Comparison of ENCODE assay signal across 29 cellular contexts in the genomic region with DNA sequence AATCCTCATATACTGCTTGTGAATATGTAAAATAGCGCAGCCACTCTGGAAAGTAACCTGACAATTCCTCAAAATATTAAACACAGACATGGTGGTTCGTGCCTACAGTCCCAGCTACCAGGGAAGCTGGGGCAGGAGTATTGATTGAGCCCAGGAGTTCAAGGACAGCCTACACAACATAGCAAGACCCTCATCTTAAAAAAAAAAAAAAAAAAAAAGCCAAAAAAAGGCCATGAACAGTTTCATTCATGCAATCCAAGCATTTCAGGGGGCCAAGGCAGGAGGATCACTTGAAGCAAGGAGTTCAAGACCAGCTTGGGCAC. TPM values are rescaled to one million over a fixed set of nuclear protein-coding genes. Genes with fewer than 3 reads are reported as not detected.
DNase-seq lines count a peak whose midpoint lies in the region; ATAC-seq and TF ChIP-seq lines count a peak whose summit lies in the region.
"Had no signal": no experiment of that assay in that cellular context is flagged by ENCODE, and none has a peak within 500 bp of the region (broad histone marks: within the 10 kb centered on the region; RNA-seq: fewer than 3 reads in every experiment).

No MANE protein-coding gene starts in this region.

- H3K27me3 Mint-ChIP-seq in activated T-cell treated with anti-CD3 and anti-CD28 coated beads, Interleukin-2, amount 50 U/mL, for 4 hours (ENCODE audit: low read depth) = no peaks in the 10 kb centered on the region
- no peaks in the 10 kb centered on the region for H3K27me3 Mint-ChIP-seq in CD4-positive, alpha-beta T cell
- H3K27me3 Mint-ChIP-seq in activated B cell treated with CpG ODN at 0.5 μM for 24 hours = no peaks in the 10 kb centered on the region
- H3K27me3 Mint-ChIP-seq in naive thymus-derived CD8-positive, alpha-beta T cell = no peaks in the 10 kb centered on the region
- H3K27me3 Mint-ChIP-seq: dendritic cell treated with granulocyte-macrophage colony-stimulating factor and Interleukin-4, amounts not matched to agents 40 ng/mL and 50 ng/mL, for 4 days; T-helper 17 cell had no signal

- H3K4me1 Mint-ChIP-seq in activated T-cell treated with anti-CD3 and anti-CD28 coated beads, Interleukin-2, amount 50 U/mL, for 4 hours (ENCODE audit: low read depth) = peaks cover 58% of the 10 kb centered on the region
- peaks cover 60% of the 10 kb centered on the region for H3K4me1 Mint-ChIP-seq in CD4-positive, alpha-beta T cell (ENCODE audit: low read depth)
- peaks cover 57% of the 10 kb centered on the region for H3K4me1 Mint-ChIP-seq in activated B cell treated with CpG ODN at 0.5 μM for 24 hours
- peaks cover 29 to 62% (median 50%) of the 10 kb centered on the region in 4 donors for H3K4me1 Mint-ChIP-seq in naive thymus-derived CD8-positive, alpha-beta T cell

- H3K9ac ChIP-seq in mammary epithelial cell (ENCODE audit: insufficient read depth, low read length) = no peak overlapping the region

- no TSS peak for BruUV-seq in mammary epithelial cell (replicated peaks; lab: Mats Ljungman, UMichigan)

- no peak overlapping the region for H3K4me2 ChIP-seq in mammary epithelial cell (ENCODE audit: insufficient read depth, low read depth, low read length)
- H3K4me2 ChIP-seq: GM23338 had no signal

- H3K79me2 ChIP-seq in mammary epithelial cell (ENCODE audit: insufficient read depth, low read length) = peaks cover 93% of the 10 kb centered on the region

- H3K36me3 ChIP-seq in ascending aorta (no peaks in the 10 kb centered on the region), mammary epithelial cell (ENCODE audit: insufficient read depth, low read length) (no peaks in the 10 kb centered on the region)
- H3K36me3 ChIP-seq: neutrophil, tibial artery had no signal

- dilution Hi-C loops in mammary epithelial cell (cut with HindIII; ENCODE audit: low sequenced_read_pairs) = no loop called here

- H3K4me1 ChIP-seq in ascending aorta (peaks cover 9 to 13% of the 10 kb centered on the region in 2 donors), mammary epithelial cell (ENCODE audit: insufficient read depth, low read length) (no peaks in the 10 kb centered on the region)

- H3K9me3 Mint-ChIP-seq in activated T-cell treated with anti-CD3 and anti-CD28 coated beads, Interleukin-2, amount 50 U/mL, for 4 hours = no peaks in the 10 kb centered on the region
- no peaks in the 10 kb centered on the region for H3K9me3 Mint-ChIP-seq in CD4-positive, alpha-beta T cell
- peaks cover 2% of the 10 kb centered on the region for H3K9me3 Mint-ChIP-seq in activated B cell treated with CpG ODN at 0.5 μM for 24 hours
- no peaks in the 10 kb centered on the region for H3K9me3 Mint-ChIP-seq in naive thymus-derived CD8-positive, alpha-beta T cell
- H3K9me3 Mint-ChIP-seq: dendritic cell treated with granulocyte-macrophage colony-stimulating factor and Interleukin-4, amounts not matched to agents 40 ng/mL and 50 ng/mL, for 4 days had no signal

- intact Hi-C loops in CD4-positive, alpha-beta T cell (cut with DNase I, micrococcal nuclease) = no loop called here
- intact Hi-C loops in activated B cell treated with CpG ODN at 0.5 μM for 24 hours (cut with micrococcal nuclease) = no loop called here
- intact Hi-C loops in ascending aorta (cut with DNase I) = no loop called here
- intact Hi-C loops in mammary epithelial cell (cut with micrococcal nuclease) = no loop called here

- WGBS in mammary epithelial cell (ENCODE audit: low coverage, missing lambda C conversion rate) = 100% methylated on average over 2 of the region's 2 CpGs

- in situ Hi-C loops in mammary epithelial cell (cut with MboI; ENCODE audit: low sequenced_read_pairs in 2 of 2) = no loop called here

- H3K4me3 ChIP-seq in ascending aorta = no peak overlapping the region
- H3K4me3 ChIP-seq in mammary epithelial cell (replicated peaks in 1 of 3; ENCODE audit: insufficient read depth in 1 of 3, low read depth in 2 of 3, low read length in 3 of 3) = no peak overlapping the region
- H3K4me3 ChIP-seq: GM23338, tibial artery had no signal

- peaks cover 6% of the 10 kb centered on the region for H3K36me3 Mint-ChIP-seq in activated T-cell treated with anti-CD3 and anti-CD28 coated beads, Interleukin-2, amount 50 U/mL, for 4 hours (ENCODE audit: insufficient read depth)
- H3K36me3 Mint-ChIP-seq in CD4-positive, alpha-beta T cell (ENCODE audit: low read depth) = peaks cover 46% of the 10 kb centered on the region
- H3K36me3 Mint-ChIP-seq in activated B cell treated with CpG ODN at 0.5 μM for 24 hours (ENCODE audit: low read depth) = peaks cover 23% of the 10 kb centered on the region
- peaks cover 0 to 8% (median 5%) of the 10 kb centered on the region in 3 donors for H3K36me3 Mint-ChIP-seq in naive thymus-derived CD8-positive, alpha-beta T cell

- no peak for ATAC-seq in activated T-cell treated with anti-CD3 and anti-CD28 coated beads, Interleukin-2, amount 50 U/mL, for 4 hours
- ATAC-seq in CD4-positive, alpha-beta T cell (ENCODE audit: poor library complexity) = no peak
- no peak for ATAC-seq in activated B cell treated with CpG ODN at 0.5 μM for 24 hours (ENCODE audit: low read depth)
- no peak for ATAC-seq in naive thymus-derived CD8-positive, alpha-beta T cell
- no peak for ATAC-seq in GM19452 (IDR thresholded peaks at IDR 0.05; ENCODE audit: unreplicated experiment)
- ATAC-seq: activated CD4-positive, CD25-positive, alpha-beta regulatory T cell treated with anti-CD3 and anti-CD28 coated beads, Interleukin-2, amount 50 U/mL, for 24 hours; GM23338; left cardiac atrium; Panc1; sciatic nerve; T-helper 17 cell had no signal

- no peaks in the 10 kb centered on the region for H3K27me3 ChIP-seq in CD4-positive, alpha-beta T cell (ENCODE audit: control insufficient read depth, insufficient read depth, low read length)
- H3K27me3 ChIP-seq in ascending aorta (no peaks in the 10 kb centered on the region), mammary epithelial cell (ENCODE audit: insufficient read depth, low read length) (no peaks in the 10 kb centered on the region)
- H3K27me3 ChIP-seq: neutrophil, tibial artery had no signal

- POLR2A ChIA-PET in CD4-positive, alpha-beta T cell (lab: Charles Lee) = no interaction called here
- POLR2A ChIA-PET in activated B cell treated with CpG ODN at 0.5 μM for 24 hours (lab: Charles Lee) = interaction anchor here (0.6 kb wide), 2 partner anchors 13 to 44 kb away, joined by 5 to 8 read pairs; no protein-coding TSS in a partner anchor
- POLR2A ChIA-PET in naive thymus-derived CD8-positive, alpha-beta T cell (lab: Charles Lee) = no interaction called here

- CTCF ChIA-PET in CD4-positive, alpha-beta T cell (lab: Charles Lee) = no interaction called here
- CTCF ChIA-PET in activated B cell treated with CpG ODN at 0.5 μM for 24 hours (lab: Charles Lee) = no interaction called here
- CTCF ChIA-PET in mammary epithelial cell (lab: Charles Lee; ENCODE audit: low non-redundant PET) = no interaction called here

- H3K27ac Mint-ChIP-seq in CD4-positive, alpha-beta T cell = peak overlapping the region; percentile 75
- peak overlapping the region; percentile 61 for H3K27ac Mint-ChIP-seq in activated B cell treated with CpG ODN at 0.5 μM for 24 hours
- peak overlapping the region in 6 of 10 donors; percentile 25 to 78 (median 58) for H3K27ac Mint-ChIP-seq in naive thymus-derived CD8-positive, alpha-beta T cell
- H3K27ac Mint-ChIP-seq: GM23338 had no signal

- no peak overlapping the region for H3K27ac ChIP-seq in CD4-positive, alpha-beta T cell (ENCODE audit: low read depth, low read length)
- H3K27ac ChIP-seq in ascending aorta (no peak overlapping the region), mammary epithelial cell (ENCODE audit: insufficient read depth, low read depth, low read length) (no peak overlapping the region)
- H3K27ac ChIP-seq: neutrophil, tibial artery had no signal

- no peak for DNase-seq in activated T-cell treated with anti-CD3 and anti-CD28 coated beads, Interleukin-2, amount 50 U/mL, for 4 hours
- no peak for DNase-seq in activated T-cell treated with anti-CD3 and anti-CD28 coated beads, Interleukin-2, amount 50 U/mL, for 1 hour
- no peak for DNase-seq in CD4-positive, alpha-beta T cell
- DNase-seq in activated B cell treated with CpG ODN at 0.5 μM for 24 hours = no peak
- no peak for DNase-seq in naive thymus-derived CD8-positive, alpha-beta T cell
- DNase-seq in ascending aorta (ENCODE audit: low spot score in 2 of 2) = no peak
- DNase-seq in mammary epithelial cell = no peak
- DNase-seq: AML-193; DMS53; erythroblast; hypothalamus; left cardiac atrium; NCI-H146; NCI-H345; Right ventricle myocardium superior; stimulated activated CD8-positive, alpha-beta memory T cell treated with anti-CD3 and anti-CD28 coated beads, Interleukin-4, amount 100 ng/mL, for 48 hours; T-helper 17 cell; tibial artery had no signal

- peak overlapping the region; percentile 21 for H3K4me3 Mint-ChIP-seq in activated T-cell treated with anti-CD3 and anti-CD28 coated beads, Interleukin-2, amount 50 U/mL, for 4 hours
- peak overlapping the region; percentile 63 for H3K4me3 Mint-ChIP-seq in CD4-positive, alpha-beta T cell
- H3K4me3 Mint-ChIP-seq in activated B cell treated with CpG ODN at 0.5 μM for 24 hours = no peak overlapping the region
- peak overlapping the region in 4 of 10 donors; percentile 32 to 51 (median 44) for H3K4me3 Mint-ChIP-seq in naive thymus-derived CD8-positive, alpha-beta T cell
- H3K4me3 Mint-ChIP-seq: dendritic cell treated with granulocyte-macrophage colony-stimulating factor and Interleukin-4, amounts not matched to agents 40 ng/mL and 50 ng/mL, for 4 days; GM23338; T-helper 17 cell had no signal

- H4K20me1 ChIP-seq in mammary epithelial cell (ENCODE audit: insufficient read depth, low read length) = no peaks in the 10 kb centered on the region

- no peak overlapping the region for H2AFZ ChIP-seq in mammary epithelial cell (ENCODE audit: low read depth, low read length)
- H2AFZ ChIP-seq: GM23338 had no signal

- no peaks in the 10 kb centered on the region for H3K9me3 ChIP-seq in CD4-positive, alpha-beta T cell (ENCODE audit: control insufficient read depth, low read length)
- no peaks in the 10 kb centered on the region for H3K9me3 ChIP-seq in ascending aorta
- H3K9me3 ChIP-seq in mammary epithelial cell (replicated peaks; ENCODE audit: insufficient read depth, low read length) = no peaks in the 10 kb centered on the region
- H3K9me3 ChIP-seq: neutrophil, tibial artery had no signal

- TF ChIP-seq CTCF in CD4-positive, alpha-beta T cell (IDR thresholded peaks at IDR 0.05) = no peak
- TF ChIP-seq CTCF in activated B cell treated with CpG ODN at 0.5 μM for 24 hours (IDR thresholded peaks at IDR 0.05) (no peak), ascending aorta (IDR thresholded peaks at IDR 0.05) (no peak), mammary epithelial cell (conservative IDR thresholded peaks at IDR 0.05 in 1 of 2, IDR thresholded peaks at IDR 0.05 in 1 of 2; ENCODE audit: extremely low read depth in 1 of 2, insufficient read depth in 1 of 2, low read depth in 1 of 2, low read length in 2 of 2) (no peak)

RNA-seq across cellular contexts. Expression of a gene that starts 4.6 kb away (rescaled TPM):
- total RNA-seq in activated T-cell treated with anti-CD3 and anti-CD28 coated beads, Interleukin-2, amount 50 U/mL, for 4 hours = 10 to 100 TPM; 49.0 to 52.2 (median 50.6) TPM
- total RNA-seq in CD4-positive, alpha-beta T cell = 10 to 100 TPM; 73.3 to 76.0 TPM
- total RNA-seq in activated B cell treated with CpG ODN at 0.5 μM for 24 hours = 86.3 and 97.3 TPM in 2 replicates
- total RNA-seq in naive thymus-derived CD8-positive, alpha-beta T cell = 10 to 100 TPM; 94.5 to 95.5 TPM
- 10 to 100 TPM; 25.8 to 30.0 (median 28.4) TPM for polyA plus RNA-seq in naive thymus-derived CD8-positive, alpha-beta T cell
- total RNA-seq in ascending aorta = 41.3 TPM
- 10 to 100 TPM; 33.3 to 53.5 TPM for total RNA-seq in mammary epithelial cell
- polyA plus RNA-seq in mammary epithelial cell = 14.0 TPM
- 25.0 TPM for polyA minus RNA-seq in mammary epithelial cell

RNA-seq across cellular contexts. Expression of a gene that starts 33.7 kb away (rescaled TPM):
- total RNA-seq in activated T-cell treated with anti-CD3 and anti-CD28 coated beads, Interleukin-2, amount 50 U/mL, for 4 hours = under 1 TPM in 1 of 3 donors, not detected in 2; 0.05 TPM
- total RNA-seq in CD4-positive, alpha-beta T cell = not detected
- total RNA-seq in activated B cell treated with CpG ODN at 0.5 μM for 24 hours = 0.64 and 0.67 TPM in 2 replicates
- not detected for total RNA-seq in naive thymus-derived CD8-positive, alpha-beta T cell
- not detected for polyA plus RNA-seq in naive thymus-derived CD8-positive, alpha-beta T cell
- not detected for total RNA-seq in ascending aorta
- not detected for total RNA-seq in mammary epithelial cell
- polyA plus RNA-seq in mammary epithelial cell = not detected
- polyA minus RNA-seq in mammary epithelial cell = not detected
- total RNA-seq: A673; activated CD8-positive, alpha-beta memory T cell treated with anti-CD3 and anti-CD28 coated beads for 36 hours; G401; glomerular endothelial cell; Right ventricle myocardium superior; T-helper 17 cell had no signal
